23 cellular contexts compared by ENCODE assay signal in genomic region chr18:53911200-53911599, GRCh38.
DNase-seq lines count a peak whose midpoint lies in the region; ATAC-seq, FAIRE-seq and TF ChIP-seq lines count a peak whose summit lies in the region.
"Had no signal": no experiment of that assay in that cellular context is flagged by ENCODE, and none has a peak within 500 bp of the region (broad histone marks: within the 10 kb centered on the region; RNA-seq: fewer than 3 reads in every experiment).

No MANE protein-coding gene starts in this region.

- no peak overlapping the region for H3K4me2 ChIP-seq in keratinocyte (ENCODE audit: control insufficient read depth, extremely low read depth, insufficient read depth, low read depth, low read length)
- H3K4me2 ChIP-seq: SK-N-SH had no signal

- no peak overlapping the region for H3K9ac ChIP-seq in keratinocyte (ENCODE audit: control insufficient read depth, extremely low read depth, insufficient read depth, low read length)
- H3K9ac ChIP-seq: SK-N-SH had no signal

- no peak for ATAC-seq in WTC11
- ATAC-seq: HCT116, HepG2 had no signal

- H3K4me1 Mint-ChIP-seq in WTC11, result 0 out of 2 replicates have a peak, but pooled peaks cover 3% of the 10 kb centered on the region

- no peak for FAIRE-seq in keratinocyte (lab: Jason Lieb, UNC)
- FAIRE-seq: H1, HepG2 had no signal

- no peaks in the 10 kb centered on the region for H4K20me1 ChIP-seq in keratinocyte (ENCODE audit: control insufficient read depth, extremely low read depth, insufficient read depth, low read length)

- TF ChIP-seq CTCF in WTC11 (IDR thresholded peaks at IDR 0.05) (no peak), keratinocyte (optimal IDR thresholded peaks at IDR 0.05 in 1 of 3, IDR thresholded peaks at IDR 0.05 in 1 of 3, conservative IDR thresholded peaks at IDR 0.05 in 1 of 3; ENCODE audit: extremely low read depth in 1 of 3, insufficient read depth in 2 of 3, low read length in 3 of 3) (no peak)

- DNase-seq in GM03348 (ENCODE audit: low spot score) (peak; percentile 16), WTC11 (ENCODE audit: low spot score) (no peak), keratinocyte (ENCODE audit: low read depth, low spot score) (no peak), occipital lobe (lab: John Stamatoyannopoulos, UW) (peak; percentile 19), HEK293T (ENCODE audit: extremely low spot score) (no peak), NCI-H1417 (lab: John Stamatoyannopoulos, UW) (no peak)
- DNase-seq in activated naive CD4-positive, alpha-beta T cell treated with anti-CD3 and anti-CD28 coated beads, Interleukin-2, amount 50 U/mL, for 16 hours, result no peak
- DNase-seq: Calu3, DMS153, DND-41, Karpas-422, NCI-H1092, NCI-H1436, NCI-H187, NCI-H2081 treated with DMSO at 0.1 percent for 48 hours, NCI-H2171, NCI-H226, NCI-H510A treated with DMSO at 0.1 percent for 48 hours, NCI-H774, SK-N-SH had no signal

- H3K4me1 ChIP-seq in keratinocyte (ENCODE audit: control insufficient read depth, extremely low read depth, insufficient read depth, low read length), result no peaks in the 10 kb centered on the region

- peak overlapping the region; percentile 82 for H3K27ac Mint-ChIP-seq in WTC11

- H3K27me3 Mint-ChIP-seq in WTC11 (ENCODE audit: low read depth), result no peaks in the 10 kb centered on the region

- POLR2A ChIA-PET in WTC11 (lab: Charles Lee), result no interaction called here
- POLR2A ChIA-PET in HEK293T (lab: Yijun Ruan, JAX), result no interaction called here

- H3K9me1 ChIP-seq in keratinocyte (ENCODE audit: control insufficient read depth, extremely low read depth, insufficient read depth, low read length), result no peaks in the 10 kb centered on the region

- CTCF ChIA-PET in WTC11 (lab: Charles Lee), result interaction anchor here (1.2 kb wide), 1 partner anchor 218 kb away, joined by 3 read pairs; no protein-coding TSS in a partner anchor
- CTCF ChIA-PET in HEK293T (lab: Yijun Ruan, JAX), result no interaction called here

- H3K9me3 ChIP-seq in keratinocyte (ENCODE audit: control insufficient read depth, low read depth, low read length), result no peaks in the 10 kb centered on the region
- H3K9me3 ChIP-seq: SK-N-SH had no signal

- no peaks in the 10 kb centered on the region for H3K27me3 ChIP-seq in keratinocyte (ENCODE audit: control insufficient read depth, extremely low read depth, insufficient read depth, low read length)

- no peaks in the 10 kb centered on the region for H3K36me3 ChIP-seq in keratinocyte (ENCODE audit: control insufficient read depth in 2 of 2, extremely low read depth in 1 of 2, insufficient read depth in 2 of 2, low read length in 2 of 2)

- no peaks in the 10 kb centered on the region for H3K79me2 ChIP-seq in keratinocyte (ENCODE audit: control insufficient read depth, insufficient read depth, low read length)

- H3K4me3 Mint-ChIP-seq in WTC11, result no peak overlapping the region

- peak overlapping the region; percentile 40 for H2AFZ ChIP-seq in keratinocyte (ENCODE audit: control insufficient read depth, low read length)

- no peak overlapping the region for H3K27ac ChIP-seq in keratinocyte (ENCODE audit: control insufficient read depth, insufficient read depth, low read length)

- dilution Hi-C loops in keratinocyte (cut with MboI; ENCODE audit: extremely low pct_ligation_motif_present, low sequenced_read_pairs), result no loop called here

- H3K36me3 Mint-ChIP-seq in WTC11, result no peaks in the 10 kb centered on the region

- no peak overlapping the region for H3K4me3 ChIP-seq in keratinocyte (ENCODE audit: control insufficient read depth in 2 of 3, extremely low read depth in 1 of 3, insufficient read depth in 2 of 3, low read depth in 1 of 3, low read length in 3 of 3)

- no peaks in the 10 kb centered on the region for H3K9me3 Mint-ChIP-seq in WTC11

TF ChIP-seq in WTC11, 78 proteins besides CTCF, POLR2A, EP300 and RAD21 (continues in another document):
- TF ChIP-seq FOXJ3 (CRISPR knock-in tag; IDR thresholded peaks at IDR 0.05; ENCODE audit: borderline replicate concordance) (no peak), GTF2I (CRISPR knock-in tag; conservative IDR thresholded peaks at IDR 0.05) (no peak), ZNF396 (CRISPR knock-in tag; IDR thresholded peaks at IDR 0.05; ENCODE audit: borderline replicate concordance) (no peak)
- TF ChIP-seq, protein P1, sequence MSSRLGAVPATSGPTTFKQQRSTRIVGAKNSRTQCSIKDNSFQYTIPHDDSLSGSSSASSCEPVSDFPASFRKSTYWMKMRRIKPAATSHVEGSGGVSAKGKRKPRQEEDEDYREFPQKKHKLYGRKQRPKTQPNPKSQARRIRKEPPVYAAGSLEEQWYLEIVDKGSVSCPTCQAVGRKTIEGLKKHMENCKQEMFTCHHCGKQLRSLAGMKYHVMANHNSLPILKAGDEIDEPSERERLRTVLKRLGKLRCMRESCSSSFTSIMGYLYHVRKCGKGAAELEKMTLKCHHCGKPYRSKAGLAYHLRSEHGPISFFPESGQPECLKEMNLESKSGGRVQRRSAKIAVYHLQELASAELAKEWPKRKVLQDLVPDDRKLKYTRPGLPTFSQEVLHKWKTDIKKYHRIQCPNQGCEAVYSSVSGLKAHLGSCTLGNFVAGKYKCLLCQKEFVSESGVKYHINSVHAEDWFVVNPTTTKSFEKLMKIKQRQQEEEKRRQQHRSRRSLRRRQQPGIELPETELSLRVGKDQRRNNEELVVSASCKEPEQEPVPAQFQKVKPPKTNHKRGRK (CRISPR knock-in tag; IDR thresholded peaks at IDR 0.05; ENCODE audit: borderline replicate concordance), result no peak

TF ChIP-seq in HEK293T, 16 proteins besides CTCF, POLR2A, EP300 and RAD21:
- TF ChIP-seq NFRKB (IDR thresholded peaks at IDR 0.05) (no peak), LEF1 (IDR thresholded peaks at IDR 0.05; ENCODE audit: borderline replicate concordance) (no peak), FOXK2 (IDR thresholded peaks at IDR 0.05) (no peak), FOXA1 (IDR thresholded peaks at IDR 0.05) (no peak)
- TF ChIP-seq, protein P2, sequence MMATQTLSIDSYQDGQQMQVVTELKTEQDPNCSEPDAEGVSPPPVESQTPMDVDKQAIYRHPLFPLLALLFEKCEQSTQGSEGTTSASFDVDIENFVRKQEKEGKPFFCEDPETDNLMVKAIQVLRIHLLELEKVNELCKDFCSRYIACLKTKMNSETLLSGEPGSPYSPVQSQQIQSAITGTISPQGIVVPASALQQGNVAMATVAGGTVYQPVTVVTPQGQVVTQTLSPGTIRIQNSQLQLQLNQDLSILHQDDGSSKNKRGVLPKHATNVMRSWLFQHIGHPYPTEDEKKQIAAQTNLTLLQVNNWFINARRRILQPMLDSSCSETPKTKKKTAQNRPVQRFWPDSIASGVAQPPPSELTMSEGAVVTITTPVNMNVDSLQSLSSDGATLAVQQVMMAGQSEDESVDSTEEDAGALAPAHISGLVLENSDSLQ (IDR thresholded peaks at IDR 0.05), result no peak

Comparison
In these comparisons a context has a peak if more than half of its experiments do, and no peak if none do; other contexts are left out.
1. DNase-seq: peak in GM03348 (single experiment) and occipital lobe (single experiment); none in WTC11 (single experiment), keratinocyte (single experiment), activated naive CD4-positive, alpha-beta T cell treated with anti-CD3 and anti-CD28 coated beads, Interleukin-2, amount 50 U/mL, for 16 hours (single experiment), HEK293T (single experiment) and NCI-H1417 (0 of 3).